6 cellular contexts compared by ENCODE assay signal in genomic region chr12:49345048-49345839, GRCh38. TPM values are rescaled to one million over a fixed set of nuclear protein-coding genes. Genes with fewer than 3 reads are reported as not detected.
A peak's percentile ranks its signal among the peaks of the same experiment; 100 is the strongest.
DNase-seq lines count a peak whose midpoint lies in the region; ATAC-seq and TF ChIP-seq lines count a peak whose summit lies in the region.

No MANE protein-coding gene starts in this region.

- no peak overlapping the region for H3K27ac ChIP-seq in IMR-90 (ENCODE audit: insufficient read depth, low read length)
- no peak overlapping the region for H3K27ac ChIP-seq in effector memory CD4-positive, alpha-beta T cell (ENCODE audit: insufficient read depth, low read length, poor library complexity, severe bottlenecking)
- no peak overlapping the region for H3K27ac ChIP-seq in gastrocnemius medialis

- no peak overlapping the region for H2BK15ac ChIP-seq in IMR-90 (ENCODE audit: low read depth, low read length)

- no TSS peak for BruUV-seq in IMR-90 (replicated peaks; lab: Mats Ljungman, UMichigan)

- H4K5ac ChIP-seq in IMR-90 (ENCODE audit: low read depth, low read length), result no peak overlapping the region

- POLR2A ChIA-PET in IMR-90 (lab: Charles Lee; ENCODE audit: unreplicated experiment), result no interaction called here

- no peak overlapping the region for H3K23ac ChIP-seq in IMR-90 (ENCODE audit: low read depth, low read length)

- 0 out of 2 replicates have a peak, but pooled peaks cover 5% of the 10 kb centered on the region for H4K20me1 ChIP-seq in IMR-90 (ENCODE audit: insufficient read depth, low read length)

- ATAC-seq in IMR-90 (ENCODE audit: low read depth) (no peak), gastrocnemius medialis (no peak), HG03159 (IDR thresholded peaks at IDR 0.05; ENCODE audit: unreplicated experiment) (no peak), GM19395 (IDR thresholded peaks at IDR 0.05; ENCODE audit: unreplicated experiment) (no peak)

- H4K91ac ChIP-seq in IMR-90 (ENCODE audit: insufficient read depth, low read depth, low read length), result no peak overlapping the region

- peaks cover 65% of the 10 kb centered on the region for H3K27me3 ChIP-seq in IMR-90 (ENCODE audit: control insufficient read depth, insufficient read depth, low read length)
- H3K27me3 ChIP-seq in effector memory CD4-positive, alpha-beta T cell (replicated peaks; ENCODE audit: control insufficient read depth, insufficient read depth, low read length, poor library complexity, severe bottlenecking), result peaks cover 55% of the 10 kb centered on the region
- peaks cover 64 to 97% (median 73%) of the 10 kb centered on the region in 3 donors for H3K27me3 ChIP-seq in gastrocnemius medialis

- CTCF ChIA-PET in IMR-90 (lab: Yijun Ruan, JAX), result interaction anchor here (0.6 kb wide), 1 partner anchor 14 kb away, joined by 3 read pairs; no protein-coding TSS in a partner anchor

- H3K4me2 ChIP-seq in IMR-90 (ENCODE audit: low read depth, low read length), result peak overlapping the region; percentile 87

- H3K4me3 ChIP-seq in IMR-90 (ENCODE audit: insufficient read depth, low read depth, low read length), result peak overlapping the region; percentile 32
- H3K4me3 ChIP-seq in effector memory CD4-positive, alpha-beta T cell (ENCODE audit: insufficient read depth, low read depth, low read length, poor library complexity, severe bottlenecking), result peak overlapping the region; percentile 39
- peak overlapping the region; percentile 36 to 65 (median 46) for H3K4me3 ChIP-seq in gastrocnemius medialis

- H2BK20ac ChIP-seq in IMR-90 (ENCODE audit: low read depth, low read length), result no peak overlapping the region

- intact Hi-C loops in IMR-90 (cut with micrococcal nuclease), result no loop called here
- intact Hi-C loops in gastrocnemius medialis (cut with DNase I; ENCODE audit: low total_unique reads), result no loop called here

- TF ChIP-seq RAD21 in IMR-90 (IDR thresholded peaks at IDR 0.05; ENCODE audit: low read length), result no peak

- no peaks in the 10 kb centered on the region for H3K36me3 ChIP-seq in IMR-90 (ENCODE audit: control insufficient read depth, insufficient read depth, low read length)
- H3K36me3 ChIP-seq in effector memory CD4-positive, alpha-beta T cell (ENCODE audit: control insufficient read depth, insufficient read depth, low read length), result no peaks in the 10 kb centered on the region
- no peaks in the 10 kb centered on the region for H3K36me3 ChIP-seq in gastrocnemius medialis

- H3K9me3 ChIP-seq in IMR-90 (ENCODE audit: control insufficient read depth, insufficient read depth, low read length), result no peaks in the 10 kb centered on the region
- no peaks in the 10 kb centered on the region for H3K9me3 ChIP-seq in effector memory CD4-positive, alpha-beta T cell (ENCODE audit: control insufficient read depth, low read length)
- no peaks in the 10 kb centered on the region for H3K9me3 ChIP-seq in gastrocnemius medialis

- no peak overlapping the region for H3K9ac ChIP-seq in IMR-90 (ENCODE audit: low read depth, low read length)

- H3K9me1 ChIP-seq in IMR-90 (ENCODE audit: insufficient read depth, low read length), result peaks cover 8% of the 10 kb centered on the region; the same call in 1 of the 2 replicates

- 9% methylated on average over 15 of the region's 71 CpGs; no CpG with 5 or more reads in 1 of the 2 experiments for WGBS in IMR-90 (ENCODE audit: extremely low coverage in 2 of 2, insufficient read length in 1 of 2), 2 experiments

- no peak overlapping the region for H3K18ac ChIP-seq in IMR-90 (ENCODE audit: low read depth, low read length)

- H3K56ac ChIP-seq in IMR-90 (ENCODE audit: extremely low read depth, insufficient read depth, low read length), result no peak overlapping the region

- peak overlapping the region in 1 of 2 experiments; percentile 40; a peak in 1 of 4 replicates for H4K8ac ChIP-seq in IMR-90 (ENCODE audit: low read depth in 2 of 2, low read length in 2 of 2)

- H2BK120ac ChIP-seq in IMR-90 (ENCODE audit: low read depth, low read length), result no peak overlapping the region

- TF ChIP-seq CTCF in IMR-90 (conservative IDR thresholded peaks at IDR 0.05; ENCODE audit: low read depth, low read length), result no peak
- TF ChIP-seq CTCF in gastrocnemius medialis (IDR thresholded peaks at IDR 0.05 in 4 of 5, conservative IDR thresholded peaks at IDR 0.05 in 1 of 5), result no peak

- peak overlapping the region; percentile 78 for H2AFZ ChIP-seq in IMR-90 (replicated peaks; ENCODE audit: low read length, poor library complexity)

- peaks cover 20% of the 10 kb centered on the region for H3K4me1 ChIP-seq in IMR-90 (ENCODE audit: control insufficient read depth, insufficient read depth, low read length)
- H3K4me1 ChIP-seq in effector memory CD4-positive, alpha-beta T cell (ENCODE audit: control insufficient read depth, insufficient read depth, low read length, poor library complexity, severe bottlenecking), result peaks cover 59% of the 10 kb centered on the region
- peaks cover 36 to 53% of the 10 kb centered on the region in 2 donors for H3K4me1 ChIP-seq in gastrocnemius medialis

- H3K79me1 ChIP-seq in IMR-90 (ENCODE audit: low read depth in 1 of 2, low read length in 2 of 2), result peaks cover 5 to 17% of the 10 kb centered on the region in 2 experiments; a peak in 2 of 4 replicates

- H2AK9ac ChIP-seq in IMR-90 (replicated peaks; ENCODE audit: low read depth, low read length, poor library complexity), result peak overlapping the region; percentile 73

- in situ Hi-C loops in IMR-90 (cut with MboI; ENCODE audit: low sequenced_read_pairs) (no loop called here), gastrocnemius medialis (cut with MboI; ENCODE audit: low sequenced_read_pairs in 4 of 4) (no loop called here)

- no peak for TF ChIP-seq POLR2A in IMR-90 (IDR thresholded peaks at IDR 0.05; ENCODE audit: low read depth, low read length)
- TF ChIP-seq POLR2A in gastrocnemius medialis (IDR thresholded peaks at IDR 0.05), result no peak

- DNase-seq in AG20443 (ENCODE audit: low spot score), result peak; percentile 51
- DNase-seq in IMR-90, result no peak
- DNase-seq in effector memory CD4-positive, alpha-beta T cell, result no peak
- DNase-seq in gastrocnemius medialis, result no peak

- no peak overlapping the region; the same call in 1 of the 2 replicates for H3K4ac ChIP-seq in IMR-90 (ENCODE audit: low read depth, low read length)

- H3K14ac ChIP-seq in IMR-90 (replicated peaks; ENCODE audit: low read depth, low read length), result no peak overlapping the region

- H2AK5ac ChIP-seq in IMR-90 (ENCODE audit: low read depth, low read length), result no peak overlapping the region

- dilution Hi-C loops in IMR-90 (cut with HindIII; ENCODE audit: low sequenced_read_pairs, unreplicated experiment), result no loop called here

- no peak overlapping the region for H2BK5ac ChIP-seq in IMR-90 (ENCODE audit: low read depth, low read length, poor library complexity, severe bottlenecking)

TF ChIP-seq in IMR-90, 13 proteins besides CTCF, POLR2A, EP300 and RAD21:
- TF ChIP-seq, protein P1, sequence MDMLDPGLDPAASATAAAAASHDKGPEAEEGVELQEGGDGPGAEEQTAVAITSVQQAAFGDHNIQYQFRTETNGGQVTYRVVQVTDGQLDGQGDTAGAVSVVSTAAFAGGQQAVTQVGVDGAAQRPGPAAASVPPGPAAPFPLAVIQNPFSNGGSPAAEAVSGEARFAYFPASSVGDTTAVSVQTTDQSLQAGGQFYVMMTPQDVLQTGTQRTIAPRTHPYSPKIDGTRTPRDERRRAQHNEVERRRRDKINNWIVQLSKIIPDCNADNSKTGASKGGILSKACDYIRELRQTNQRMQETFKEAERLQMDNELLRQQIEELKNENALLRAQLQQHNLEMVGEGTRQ (IDR thresholded peaks at IDR 0.05; ENCODE audit: low read depth, low read length), result no peak
- TF ChIP-seq CHD1 (IDR thresholded peaks at IDR 0.05; ENCODE audit: low read depth, low read length) (no peak), MAFK (IDR thresholded peaks at IDR 0.05; ENCODE audit: low read depth, low read length) (no peak), FOS (IDR thresholded peaks at IDR 0.05; ENCODE audit: low read depth, low read length) (no peak), SMC3 (IDR thresholded peaks at IDR 0.05; ENCODE audit: low read depth, low read length) (no peak), RFX5 (IDR thresholded peaks at IDR 0.05; ENCODE audit: low read depth, low read length) (no peak)

RNA-seq across cellular contexts. Expression of gene DNAJC22, which starts 1.4 kb away (rescaled TPM):
- total RNA-seq in IMR-90 (2012; rRNA removed), result 6.7 and 8.1 TPM in 2 replicates
- polyA plus RNA-seq in IMR-90 (2012; rRNA removed), result 8.1 and 8.2 TPM in 2 replicates
- 4.2 and 6.7 TPM in 2 replicates for polyA plus RNA-seq in IMR-90 (2012; cell fraction: cytosol; rRNA removed)
- polyA plus RNA-seq in IMR-90 (2012; cell fraction: nucleus; rRNA removed; ENCODE audit: low replicate concordance), result 10.5 and 11.0 TPM in 2 replicates
- total RNA-seq in gastrocnemius medialis, result under 1 TPM in 1 of 4 donors, not detected in 3; 0.24 TPM

RNA-seq across cellular contexts. Expression of gene C1QL4, which starts 8.3 kb away (rescaled TPM):
- total RNA-seq in IMR-90 (2012; rRNA removed) (0.18 and 0.28 TPM in 2 replicates), gastrocnemius medialis (not detected)
- 0.46 and 0.60 TPM in 2 replicates for polyA plus RNA-seq in IMR-90 (2012; rRNA removed)
- 0.55 and 0.96 TPM in 2 replicates for polyA plus RNA-seq in IMR-90 (2012; cell fraction: cytosol; rRNA removed)
- 0.84 and 1.3 TPM in 2 replicates for polyA plus RNA-seq in IMR-90 (2012; cell fraction: nucleus; rRNA removed; ENCODE audit: low replicate concordance)

RNA-seq across cellular contexts. Expression of gene SPATS2, which starts 22.0 kb away (rescaled TPM):
- total RNA-seq in IMR-90 (2012; rRNA removed) (44.7 and 63.3 TPM in 2 replicates), gastrocnemius medialis (1 to 10 TPM; 5.3 to 7.8 (median 6.7) TPM)
- polyA plus RNA-seq in IMR-90 (2012; rRNA removed), result 45.0 and 50.6 TPM in 2 replicates
- polyA plus RNA-seq in IMR-90 (2012; cell fraction: cytosol; rRNA removed), result 16.7 and 46.0 TPM in 2 replicates
- 23.4 and 62.3 TPM in 2 replicates for polyA plus RNA-seq in IMR-90 (2012; cell fraction: nucleus; rRNA removed; ENCODE audit: low replicate concordance)

RNA-seq across cellular contexts. Expression of gene TROAP, which starts 22.2 kb away (rescaled TPM):
- 15.6 and 21.5 TPM in 2 replicates for total RNA-seq in IMR-90 (2012; rRNA removed)
- 29.3 and 46.0 TPM in 2 replicates for polyA plus RNA-seq in IMR-90 (2012; rRNA removed)
- 13.7 and 15.7 TPM in 2 replicates for polyA plus RNA-seq in IMR-90 (2012; cell fraction: cytosol; rRNA removed)
- 36.7 and 80.0 TPM in 2 replicates for polyA plus RNA-seq in IMR-90 (2012; cell fraction: nucleus; rRNA removed; ENCODE audit: low replicate concordance)
- under 1 TPM in 1 of 4 donors, not detected in 3; 0.24 TPM for total RNA-seq in gastrocnemius medialis

RNA-seq across cellular contexts. Expression of gene PRPH, which starts 50.3 kb away (rescaled TPM):
- total RNA-seq in IMR-90 (2012; rRNA removed), result not detected in 2 replicates
- not detected in 2 replicates for polyA plus RNA-seq in IMR-90 (2012; rRNA removed)
- polyA plus RNA-seq in IMR-90 (2012; cell fraction: cytosol; rRNA removed), result 0.02 TPM in 1 of 2 replicates, not detected in the other
- polyA plus RNA-seq in IMR-90 (2012; cell fraction: nucleus; rRNA removed; ENCODE audit: low replicate concordance), result 0.29 and 0.49 TPM in 2 replicates
- total RNA-seq in gastrocnemius medialis, result not detected
